14 cellular contexts compared by ENCODE assay signal in genomic region chr17:41910701-41911391, GRCh38. TPM values are rescaled to one million over a fixed set of nuclear protein-coding genes. Genes with fewer than 3 reads are reported as not detected.
A peak's percentile ranks its signal among the peaks of the same experiment; 100 is the strongest.
DNase-seq lines count a peak whose midpoint lies in the region; ATAC-seq and TF ChIP-seq lines count a peak whose summit lies in the region.
"Had no signal": no experiment of that assay in that cellular context is flagged by ENCODE, and none has a peak within 500 bp of the region (broad histone marks: within the 10 kb centered on the region; RNA-seq: fewer than 3 reads in every experiment).

No MANE protein-coding gene starts in this region.

- H3K4me1 ChIP-seq in RWPE2 (ENCODE audit: insufficient read depth, poor library complexity, severe bottlenecking): peaks cover 9% of the 10 kb centered on the region
- peaks cover 0 to 23% of the 10 kb centered on the region in 2 donors for H3K4me1 ChIP-seq in thyroid gland

- H3K27ac ChIP-seq in RWPE2 (ENCODE audit: poor library complexity, severe bottlenecking) (peak overlapping the region; percentile 39), epithelial cell of prostate (peak overlapping the region; percentile 27), thyroid gland (no peak overlapping the region)
- H3K27ac ChIP-seq: adrenal gland, right atrium auricular region had no signal

- TF ChIP-seq CTCF in RWPE2 (IDR thresholded peaks at IDR 0.05; ENCODE audit: poor library complexity, severe bottlenecking) (no peak), retinal pigment epithelial cell (conservative IDR thresholded peaks at IDR 0.05; ENCODE audit: low read depth, low read length) (no peak), thyroid gland (IDR thresholded peaks at IDR 0.05) (no peak)

- H3K4me3 ChIP-seq in RWPE2 (ENCODE audit: severe bottlenecking): no peak overlapping the region
- no peak overlapping the region for H3K4me3 ChIP-seq in retinal pigment epithelial cell (ENCODE audit: low read length)
- no peak overlapping the region for H3K4me3 ChIP-seq in thyroid gland (replicated peaks in 1 of 3)
- H3K4me3 ChIP-seq: adrenal gland, right atrium auricular region had no signal

- intact Hi-C loops in thyroid gland (cut with DNase I): no loop called here

- H3K27me3 ChIP-seq in RWPE2 (ENCODE audit: insufficient read depth, poor library complexity, severe bottlenecking) (no peaks in the 10 kb centered on the region), thyroid gland (no peaks in the 10 kb centered on the region)
- H3K27me3 ChIP-seq: adrenal gland, right atrium auricular region had no signal

- H3K36me3 ChIP-seq in RWPE2 (ENCODE audit: low read depth) (peaks cover 94% of the 10 kb centered on the region), thyroid gland (peaks cover 48 to 56% of the 10 kb centered on the region in 2 donors)

- WGBS in thyroid gland, 2 donors: 90 to 94% methylated on average over 13 of the region's 13 CpGs

- H3K9me3 ChIP-seq in RWPE2 (ENCODE audit: severe bottlenecking) (no peaks in the 10 kb centered on the region), thyroid gland (no peaks in the 10 kb centered on the region)
- H3K9me3 ChIP-seq: adrenal gland, right atrium auricular region had no signal

- no peak for TF ChIP-seq POLR2A in thyroid gland (IDR thresholded peaks at IDR 0.05)

- peak; percentile 88 for ATAC-seq in RWPE2 (ENCODE audit: low read depth)
- no peak for ATAC-seq in HG03045 (IDR thresholded peaks at IDR 0.05; ENCODE audit: unreplicated experiment)
- ATAC-seq in GM19023 (IDR thresholded peaks at IDR 0.05; ENCODE audit: unreplicated experiment): no peak

- peak; percentile 99 for DNase-seq in ELR (ENCODE audit: low read depth)
- peak; percentile 86 for DNase-seq in RWPE2 (ENCODE audit: low spot score)
- no peak for DNase-seq in epithelial cell of prostate (ENCODE audit: low read depth, low spot score)
- peak; percentile 51 for DNase-seq in retinal pigment epithelial cell (ENCODE audit: low read depth)
- DNase-seq in cerebellum (ENCODE audit: low spot score): no peak
- no peak for DNase-seq in thyroid gland
- DNase-seq: activated CD8-positive, alpha-beta memory T cell treated with anti-CD3 and anti-CD28 coated beads for 24 hours; DMS153; NCI-H1048; NCI-H748 treated with DMSO at 0.1 percent for 48 hours had no signal

RNA-seq across cellular contexts. Expression of gene ACLY, which starts 7.9 kb away (rescaled TPM):
- total RNA-seq in cerebellum (91.7 TPM), thyroid gland (10 to 100 TPM; 62.6 to 85.2 (median 78.8) TPM)

RNA-seq across cellular contexts. Expression of gene ODAD4, which starts 19.6 kb away (rescaled TPM):
- total RNA-seq in cerebellum (3.7 TPM), thyroid gland (1 to 10 TPM; 3.0 to 8.2 (median 3.8) TPM)

RNA-seq across cellular contexts. Expression of gene KLHL11, which starts 45.6 kb away (rescaled TPM):
- total RNA-seq in cerebellum (55.2 TPM), thyroid gland (10 to 100 TPM; 46.0 to 60.7 (median 46.9) TPM)

RNA-seq across cellular contexts. Expression of gene CNP, which starts 55.7 kb away (rescaled TPM):
- total RNA-seq in cerebellum (27.5 TPM), thyroid gland (10 to 100 TPM; 41.8 to 65.2 (median 53.8) TPM)

Comparison
In these comparisons a context has a peak if more than half of its experiments do, and no peak if none do; other contexts are left out.
1. DNase-seq: peak in ELR (single experiment), RWPE2 (single experiment) and retinal pigment epithelial cell (single experiment); none in epithelial cell of prostate (single experiment), cerebellum (single experiment) and thyroid gland (0 of 2).
2. H3K27ac ChIP-seq: peak in RWPE2 (single experiment) and epithelial cell of prostate (single experiment); none in thyroid gland (0 of 3).